ENCODE assay signal across 20 cellular contexts in the genomic region with DNA sequence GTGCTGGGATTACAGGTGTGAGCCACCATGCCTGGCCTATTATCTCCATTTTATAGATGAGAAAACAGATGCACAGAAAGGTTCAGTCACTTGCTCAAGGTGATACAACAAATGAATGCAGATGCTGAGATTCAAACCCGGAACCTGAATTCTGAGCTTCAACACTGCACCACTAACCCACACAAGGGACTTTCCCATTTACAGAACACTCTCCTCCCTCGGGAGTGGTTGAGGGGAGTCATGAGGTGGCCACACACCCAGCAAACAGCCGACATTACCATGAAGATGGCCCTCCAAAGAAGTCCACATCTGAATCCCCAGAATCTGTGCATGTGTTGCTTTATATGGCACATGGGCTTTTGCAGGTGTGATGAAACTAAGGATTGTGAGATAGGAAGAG. TPM values are rescaled to one million over a fixed set of nuclear protein-coding genes. Genes with fewer than 3 reads are reported as not detected.
DNase-seq lines count a peak whose midpoint lies in the region; ATAC-seq and TF ChIP-seq lines count a peak whose summit lies in the region.
"Had no signal": no experiment of that assay in that cellular context is flagged by ENCODE, and none has a peak within 500 bp of the region (broad histone marks: within the 10 kb centered on the region; RNA-seq: fewer than 3 reads in every experiment).

No MANE protein-coding gene starts in this region.

- DNase-seq in CD4-positive, CD25-positive, alpha-beta regulatory T cell = no peak
- peak; percentile 53 for DNase-seq in GM12865 (ENCODE audit: low read depth)
- DNase-seq in T-helper 17 cell = no peak
- peak; percentile 49 for DNase-seq in germinal center (ENCODE audit: low spot score)
- DNase-seq in left lobe of liver (ENCODE audit: low spot score) = no peak
- DNase-seq in dedifferentiated amniotic fluid mesenchymal stem cell (ENCODE audit: extremely low spot score) = no peak
- DNase-seq in esophagus muscularis mucosa (ENCODE audit: extremely low spot score) = no peak
- DNase-seq: activated CD4-positive, alpha-beta T cell treated with anti-CD3 and anti-CD28 coated beads, Interleukin-2, amount 10 ng/mL, durations not matched to agents 24 days and 14 days; activated naive CD4-positive, alpha-beta T cell treated with anti-CD3 and anti-CD28 coated beads, Interleukin-2, amount 50 U/mL, for 16 hours; body of pancreas; DND-41; left cardiac atrium; MM.1S; NCI-H774; OCI-M1; SHP77 treated with DMSO at 0.1 percent for 48 hours; stimulated activated naive CD4-positive, alpha-beta T cell had no signal

- no peaks in the 10 kb centered on the region for H3K27me3 Mint-ChIP-seq in CD4-positive, CD25-positive, alpha-beta regulatory T cell
- no peaks in the 10 kb centered on the region for H3K27me3 Mint-ChIP-seq in T-helper 17 cell
- H3K27me3 Mint-ChIP-seq: activated CD4-positive, alpha-beta T cell treated with anti-CD3 and anti-CD28 coated beads, Interleukin-2, amount 10 ng/mL, durations not matched to agents 24 days and 14 days had no signal

- H3K9me3 ChIP-seq in CD4-positive, CD25-positive, alpha-beta regulatory T cell (ENCODE audit: control insufficient read depth in 2 of 2, low read length in 2 of 2) = no peaks in the 10 kb centered on the region
- no peaks in the 10 kb centered on the region for H3K9me3 ChIP-seq in T-helper 17 cell (ENCODE audit: control insufficient read depth, low read length, poor library complexity, severe bottlenecking)
- H3K9me3 ChIP-seq in esophagus muscularis mucosa = no peaks in the 10 kb centered on the region
- H3K9me3 ChIP-seq: body of pancreas, prostate gland, tibial nerve had no signal

- ATAC-seq in CD4-positive, CD25-positive, alpha-beta regulatory T cell (ENCODE audit: low read depth in 2 of 2) = no peak
- ATAC-seq in T-helper 17 cell (peak; percentile 65), left lobe of liver (no peak)
- ATAC-seq: body of pancreas, left cardiac atrium had no signal

- no peak for TF ChIP-seq POLR2A in esophagus muscularis mucosa (IDR thresholded peaks at IDR 0.05; ENCODE audit: low read depth)

- peaks cover 24% of the 10 kb centered on the region for H3K36me3 Mint-ChIP-seq in CD4-positive, CD25-positive, alpha-beta regulatory T cell
- peaks cover 11% of the 10 kb centered on the region for H3K36me3 Mint-ChIP-seq in T-helper 17 cell (ENCODE audit: low read depth)

- peaks cover 30% of the 10 kb centered on the region for H3K36me3 ChIP-seq in CD4-positive, CD25-positive, alpha-beta regulatory T cell (ENCODE audit: control insufficient read depth, insufficient read depth, low read length)
- peaks cover 0 to 98% (median 56%) of the 10 kb centered on the region in 4 donors for H3K36me3 ChIP-seq in esophagus muscularis mucosa
- H3K36me3 ChIP-seq: prostate gland had no signal

- H3K27ac ChIP-seq in CD4-positive, CD25-positive, alpha-beta regulatory T cell (ENCODE audit: insufficient read depth, low read length, poor library complexity, severe bottlenecking) = no peak overlapping the region
- H3K27ac ChIP-seq in esophagus muscularis mucosa (replicated peaks in 1 of 4) = no peak overlapping the region
- H3K27ac ChIP-seq: body of pancreas, prostate gland, tibial nerve had no signal

- intact Hi-C loops in esophagus muscularis mucosa (cut with DNase I) = no loop called here

- peak overlapping the region in 1 of 4 donors; percentile 47 for H3K4me3 Mint-ChIP-seq in CD4-positive, CD25-positive, alpha-beta regulatory T cell
- H3K4me3 Mint-ChIP-seq in T-helper 17 cell = no peak overlapping the region
- H3K4me3 Mint-ChIP-seq: activated CD4-positive, alpha-beta T cell treated with anti-CD3 and anti-CD28 coated beads, Interleukin-2, amount 10 ng/mL, durations not matched to agents 24 days and 14 days had no signal

- TF ChIP-seq CTCF in GM12865 (IDR thresholded peaks at IDR 0.05; ENCODE audit: insufficient read depth, low read depth, low read length, missing control alignments) (no peak), esophagus muscularis mucosa (IDR thresholded peaks at IDR 0.05) (no peak)

- H3K4me1 Mint-ChIP-seq in CD4-positive, CD25-positive, alpha-beta regulatory T cell = peaks cover 3 to 33% (median 22%) of the 10 kb centered on the region in 4 donors
- peaks cover 24% of the 10 kb centered on the region for H3K4me1 Mint-ChIP-seq in T-helper 17 cell

- no peak overlapping the region for H3K4me3 ChIP-seq in CD4-positive, CD25-positive, alpha-beta regulatory T cell (ENCODE audit: low read depth, low read length)
- H3K4me3 ChIP-seq in GM12865 (ENCODE audit: low read depth, low read length) = no peak overlapping the region
- H3K4me3 ChIP-seq in esophagus muscularis mucosa = no peak overlapping the region
- H3K4me3 ChIP-seq: body of pancreas, prostate gland, tibial nerve had no signal

- H3K4me1 ChIP-seq in CD4-positive, CD25-positive, alpha-beta regulatory T cell (ENCODE audit: control insufficient read depth, insufficient read depth, low read length, poor library complexity, severe bottlenecking) = peaks cover 2% of the 10 kb centered on the region
- H3K4me1 ChIP-seq in esophagus muscularis mucosa = peaks cover 0 to 9% (median 0%) of the 10 kb centered on the region in 4 donors
- H3K4me1 ChIP-seq: body of pancreas, prostate gland had no signal

- no peaks in the 10 kb centered on the region for H3K9me3 Mint-ChIP-seq in CD4-positive, CD25-positive, alpha-beta regulatory T cell
- H3K9me3 Mint-ChIP-seq: activated CD4-positive, alpha-beta T cell treated with anti-CD3 and anti-CD28 coated beads, Interleukin-2, amount 10 ng/mL, durations not matched to agents 24 days and 14 days had no signal

- WGBS in esophagus muscularis mucosa = 84% methylated on average over 3 of the region's 3 CpGs

- TF ChIP-seq EP300 in esophagus muscularis mucosa (IDR thresholded peaks at IDR 0.05) = no peak

- H3K27me3 ChIP-seq in CD4-positive, CD25-positive, alpha-beta regulatory T cell (ENCODE audit: control insufficient read depth, insufficient read depth, low read length) = no peaks in the 10 kb centered on the region
- no peaks in the 10 kb centered on the region for H3K27me3 ChIP-seq in esophagus muscularis mucosa
- H3K27me3 ChIP-seq: body of pancreas, tibial nerve had no signal

- peak overlapping the region in 2 of 3 donors; percentile 1 to 28 for H3K27ac Mint-ChIP-seq in CD4-positive, CD25-positive, alpha-beta regulatory T cell
- peak overlapping the region; percentile 80 for H3K27ac Mint-ChIP-seq in T-helper 17 cell
- H3K27ac Mint-ChIP-seq: activated CD4-positive, alpha-beta T cell treated with anti-CD3 and anti-CD28 coated beads, Interleukin-2, amount 10 ng/mL, durations not matched to agents 24 days and 14 days had no signal

RNA-seq across cellular contexts. Expression of a gene that starts 9.1 kb away (rescaled TPM):
- total RNA-seq in CD4-positive, CD25-positive, alpha-beta regulatory T cell = 22.9 TPM
- 10 to 100 TPM; 31.4 to 43.7 (median 41.2) TPM for polyA plus RNA-seq in CD4-positive, CD25-positive, alpha-beta regulatory T cell
- total RNA-seq in T-helper 17 cell (10 to 100 TPM; 22.5 to 22.8 TPM), left lobe of liver (6.2 TPM), esophagus muscularis mucosa (10 to 100 TPM; 42.1 to 57.9 (median 45.5) TPM)

RNA-seq across cellular contexts. Expression of a gene that starts 11.7 kb away (rescaled TPM):
- 0.30 TPM for total RNA-seq in CD4-positive, CD25-positive, alpha-beta regulatory T cell
- polyA plus RNA-seq in CD4-positive, CD25-positive, alpha-beta regulatory T cell = not detected
- under 1 TPM in 1 of 2 donors, not detected in 1; 0.26 TPM for total RNA-seq in T-helper 17 cell
- 0.58 TPM for total RNA-seq in left lobe of liver
- total RNA-seq in esophagus muscularis mucosa = 10 to 100 TPM in 2 of 4 donors, 1 to 10 TPM in 2; 6.2 to 18.8 (median 10.9) TPM
- polyA plus RNA-seq: neural cell had no signal

RNA-seq across cellular contexts. Expression of a gene that starts 38.6 kb away (rescaled TPM):
- 13.0 TPM for total RNA-seq in CD4-positive, CD25-positive, alpha-beta regulatory T cell
- polyA plus RNA-seq in CD4-positive, CD25-positive, alpha-beta regulatory T cell = under 1 TPM in 3 of 4 donors, not detected in 1; 0.14 to 0.21 (median 0.17) TPM
- total RNA-seq in T-helper 17 cell = 10 to 100 TPM; 12.6 to 13.2 TPM
- total RNA-seq in left lobe of liver = 3.6 TPM
- total RNA-seq in esophagus muscularis mucosa = 10 to 100 TPM; 12.1 to 28.1 (median 17.7) TPM

Comparison
In these comparisons a context has a peak if more than half of its experiments do, and no peak if none do; other contexts are left out.
1. DNase-seq: peak in GM12865 (single experiment) and germinal center (single experiment); none in CD4-positive, CD25-positive, alpha-beta regulatory T cell (0 of 3), T-helper 17 cell (0 of 3), left lobe of liver (single experiment), dedifferentiated amniotic fluid mesenchymal stem cell (single experiment) and esophagus muscularis mucosa (single experiment).